ENCODE assay signal across 9 cellular contexts in the genomic region with DNA sequence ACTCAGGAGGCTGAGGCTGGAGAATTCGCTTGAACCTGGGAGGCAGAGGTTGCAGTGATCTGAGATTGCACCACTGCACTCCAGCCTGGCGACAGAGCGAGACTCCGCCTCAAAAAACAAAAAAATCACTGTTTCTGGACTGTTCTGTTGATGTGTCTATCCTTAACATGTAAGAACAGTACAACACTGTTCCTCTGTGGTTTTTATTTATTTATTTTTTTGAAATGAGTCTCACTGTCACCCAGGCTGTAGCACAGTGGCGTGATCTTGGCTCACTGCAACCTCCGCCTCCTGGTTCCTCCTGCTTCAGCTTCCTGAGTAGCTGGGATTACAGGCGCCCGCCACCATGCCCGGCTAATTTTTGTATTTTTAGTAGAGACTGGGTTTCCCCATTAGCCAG. TPM values are rescaled to one million over a fixed set of nuclear protein-coding genes. Genes with fewer than 3 reads are reported as not detected.
DNase-seq lines count a peak whose midpoint lies in the region; ATAC-seq and TF ChIP-seq lines count a peak whose summit lies in the region.
"Not testable (repeated sequence)": the region's sequence is repeated elsewhere in the genome, so short reads cannot be mapped to it uniquely, and the experiment has no call there.
"Had no signal": no experiment of that assay in that cellular context is flagged by ENCODE, and none has a peak within 500 bp of the region (broad histone marks: within the 10 kb centered on the region; RNA-seq: fewer than 3 reads in every experiment).

No MANE protein-coding gene starts in this region.

- DNase-seq in Calu3; IMR-90; central memory CD8-positive, alpha-beta T cell (ENCODE audit: low spot score in 2 of 2); trophoblast cell: not testable (repeated sequence)
- DNase-seq in activated CD4-positive, alpha-beta T cell treated with anti-CD3 and anti-CD28 coated beads, Interleukin-2, amount 10 ng/mL, durations not matched to agents 24 days and 14 days: peak; percentile 33
- DNase-seq in Right ventricle myocardium superior: peak; percentile 13

- not testable (repeated sequence) for H4K91ac ChIP-seq in IMR-90 (ENCODE audit: insufficient read depth, low read depth, low read length); trophoblast cell (ENCODE audit: low read depth, low read length)

- not testable (repeated sequence) for H2BK15ac ChIP-seq in IMR-90 (ENCODE audit: low read depth, low read length)

- H2AK9ac ChIP-seq in IMR-90 (replicated peaks; ENCODE audit: low read depth, low read length, poor library complexity): not testable (repeated sequence)

- not testable (repeated sequence) for H3K4me2 ChIP-seq in IMR-90 (ENCODE audit: low read depth, low read length); trophoblast cell (ENCODE audit: low read length)

- H3K56ac ChIP-seq in IMR-90 (ENCODE audit: extremely low read depth, insufficient read depth, low read length): not testable (repeated sequence)

- H3K4ac ChIP-seq in IMR-90 (ENCODE audit: low read depth, low read length): not testable (repeated sequence)
- peak overlapping the region; percentile 91 for H3K4ac ChIP-seq in trophoblast cell (ENCODE audit: low read depth, low read length)

- H2BK12ac ChIP-seq in trophoblast cell (ENCODE audit: low read length): not testable (repeated sequence)

- peak overlapping the region; percentile 50 for H3K27ac Mint-ChIP-seq in Calu3 (ENCODE audit: unreplicated experiment)
- not testable (repeated sequence) for H3K27ac Mint-ChIP-seq in activated CD4-positive, alpha-beta T cell treated with anti-CD3 and anti-CD28 coated beads, Interleukin-2, amount 10 ng/mL, durations not matched to agents 24 days and 14 days; activated naive CD8-positive, alpha-beta T cell
- peak overlapping the region; percentile 66 for H3K27ac Mint-ChIP-seq in central memory CD8-positive, alpha-beta T cell (ENCODE audit: low read depth)

- peak overlapping the region; percentile 32 for H3K4me3 Mint-ChIP-seq in Calu3 (ENCODE audit: low read depth, unreplicated experiment)
- H3K4me3 Mint-ChIP-seq in activated CD4-positive, alpha-beta T cell treated with anti-CD3 and anti-CD28 coated beads, Interleukin-2, amount 10 ng/mL, durations not matched to agents 24 days and 14 days: not testable (repeated sequence)
- peak overlapping the region; percentile 70 for H3K4me3 Mint-ChIP-seq in activated naive CD8-positive, alpha-beta T cell
- peak overlapping the region; percentile 16 for H3K4me3 Mint-ChIP-seq in central memory CD8-positive, alpha-beta T cell

- not testable (repeated sequence) for H3K27ac ChIP-seq in IMR-90 (ENCODE audit: insufficient read depth, low read length); trophoblast cell (ENCODE audit: low read depth, low read length)

- ATAC-seq in IMR-90 (ENCODE audit: low read depth): peak; percentile 40; the same call in 1 of the 2 replicates
- not testable (repeated sequence) for ATAC-seq in central memory CD8-positive, alpha-beta T cell (replicated peaks; ENCODE audit: extremely low read depth, poor library complexity, severe bottlenecking); Right ventricle myocardium superior (ENCODE audit: poor library complexity)

- BruUV-seq in Calu3 (replicated peaks; lab: Mats Ljungman, UMichigan); IMR-90 (replicated peaks; lab: Mats Ljungman, UMichigan): not testable (repeated sequence)

- in situ Hi-C loops in IMR-90 (cut with MboI; ENCODE audit: low sequenced_read_pairs): not testable (repeated sequence)

- not testable (repeated sequence) for H3K27me3 Mint-ChIP-seq in Calu3 (ENCODE audit: unreplicated experiment); activated CD4-positive, alpha-beta T cell treated with anti-CD3 and anti-CD28 coated beads, Interleukin-2, amount 10 ng/mL, durations not matched to agents 24 days and 14 days; activated naive CD8-positive, alpha-beta T cell; central memory CD8-positive, alpha-beta T cell

- not testable (repeated sequence) for H3K18ac ChIP-seq in IMR-90 (ENCODE audit: low read depth, low read length); trophoblast cell (ENCODE audit: low read length)

- H3K14ac ChIP-seq in IMR-90 (replicated peaks; ENCODE audit: low read depth, low read length); trophoblast cell (ENCODE audit: low read length): not testable (repeated sequence)

- not testable (repeated sequence) for H2BK120ac ChIP-seq in IMR-90 (ENCODE audit: low read depth, low read length); trophoblast cell (ENCODE audit: insufficient read depth, low read length, poor library complexity)

- not testable (repeated sequence) for H3K27me3 ChIP-seq in IMR-90 (ENCODE audit: control insufficient read depth, insufficient read depth, low read length); trophoblast cell (ENCODE audit: insufficient read depth, low read length)

- H2AK5ac ChIP-seq in IMR-90 (ENCODE audit: low read depth, low read length); trophoblast cell (ENCODE audit: low read length): not testable (repeated sequence)

- CTCF ChIA-PET in Calu3 (lab: Charles Lee); IMR-90 (lab: Yijun Ruan, JAX): not testable (repeated sequence)

- TF ChIP-seq POLR2A in IMR-90 (IDR thresholded peaks at IDR 0.05; ENCODE audit: low read depth, low read length): not testable (repeated sequence)

- TF ChIP-seq CTCF in Calu3 (IDR thresholded peaks at IDR 0.05; ENCODE audit: unreplicated experiment); IMR-90 (conservative IDR thresholded peaks at IDR 0.05; ENCODE audit: low read depth, low read length): not testable (repeated sequence)

- not testable (repeated sequence) for H2AFZ ChIP-seq in IMR-90 (replicated peaks; ENCODE audit: low read length, poor library complexity); trophoblast cell (ENCODE audit: insufficient read depth, low read length, poor library complexity)

- dilution Hi-C loops in IMR-90 (cut with HindIII; ENCODE audit: low sequenced_read_pairs, unreplicated experiment): not testable (repeated sequence)

- not testable (repeated sequence) for H3K4me1 ChIP-seq in IMR-90 (ENCODE audit: control insufficient read depth, insufficient read depth, low read length); trophoblast cell (ENCODE audit: control insufficient read depth in 1 of 2, insufficient read depth in 2 of 2, low read length in 2 of 2)

- WGBS in IMR-90 (ENCODE audit: extremely low coverage in 2 of 2, insufficient read length in 1 of 2), 2 experiments: 100% methylated on average over 1 of the region's 9 CpGs; no CpG with 5 or more reads in 1 of the 2 experiments
- no CpG with 5 or more reads among the region's 9 CpGs for WGBS in trophoblast cell (ENCODE audit: extremely low coverage, insufficient coverage, insufficient read length)

- not testable (repeated sequence) for H2BK20ac ChIP-seq in IMR-90 (ENCODE audit: low read depth, low read length)

- H3K36me3 Mint-ChIP-seq in Calu3 (ENCODE audit: insufficient read depth, unreplicated experiment): peaks cover 89% of the 10 kb centered on the region
- H3K36me3 Mint-ChIP-seq in activated CD4-positive, alpha-beta T cell treated with anti-CD3 and anti-CD28 coated beads, Interleukin-2, amount 10 ng/mL, durations not matched to agents 24 days and 14 days (ENCODE audit: low read depth): peaks cover 71% of the 10 kb centered on the region
- H3K36me3 Mint-ChIP-seq in activated naive CD8-positive, alpha-beta T cell: peaks cover 18% of the 10 kb centered on the region
- peaks cover 73% of the 10 kb centered on the region for H3K36me3 Mint-ChIP-seq in central memory CD8-positive, alpha-beta T cell (ENCODE audit: insufficient read depth)

- not testable (repeated sequence) for TF ChIP-seq RAD21 in IMR-90 (IDR thresholded peaks at IDR 0.05; ENCODE audit: low read length)

- not testable (repeated sequence) for H3K9ac ChIP-seq in IMR-90 (ENCODE audit: low read depth, low read length); trophoblast cell (ENCODE audit: low read length)

- not testable (repeated sequence) for H4K12ac ChIP-seq in trophoblast cell (ENCODE audit: low read depth, low read length)

- peaks cover 7 to 43% of the 10 kb centered on the region in 2 experiments for H3K79me1 ChIP-seq in IMR-90 (ENCODE audit: low read depth in 1 of 2, low read length in 2 of 2)
- H3K79me1 ChIP-seq in trophoblast cell (ENCODE audit: low read length): not testable (repeated sequence)

- H3K23ac ChIP-seq in IMR-90 (ENCODE audit: low read depth, low read length); trophoblast cell (ENCODE audit: low read length): not testable (repeated sequence)

- H3K36me3 ChIP-seq in IMR-90 (ENCODE audit: control insufficient read depth, insufficient read depth, low read length) (peaks cover 58% of the 10 kb centered on the region), trophoblast cell (ENCODE audit: control insufficient read depth in 1 of 2, insufficient read depth in 2 of 2, low read length in 2 of 2) (peaks cover 49 to 66% of the 10 kb centered on the region in 2 experiments)

- POLR2A ChIA-PET in IMR-90 (lab: Charles Lee; ENCODE audit: unreplicated experiment): not testable (repeated sequence)

- intact Hi-C loops in Calu3 (cut with micrococcal nuclease; ENCODE audit: unreplicated experiment): loop anchor here (10.0 kb wide), 1 partner anchor 606 kb away; a partner anchor contains a TSS
- intact Hi-C loops in IMR-90 (cut with micrococcal nuclease); activated CD4-positive, alpha-beta T cell treated with anti-CD3 and anti-CD28 coated beads, Interleukin-2, amount 10 ng/mL, durations not matched to agents 24 days and 14 days (cut with micrococcal nuclease); Right ventricle myocardium superior (cut with DNase I): not testable (repeated sequence)

- H3K9me1 ChIP-seq in IMR-90 (ENCODE audit: insufficient read depth, low read length): not testable (repeated sequence)

- H3K4me1 Mint-ChIP-seq in Calu3 (ENCODE audit: low read depth, unreplicated experiment): peaks cover 43% of the 10 kb centered on the region
- peaks cover 26% of the 10 kb centered on the region for H3K4me1 Mint-ChIP-seq in activated CD4-positive, alpha-beta T cell treated with anti-CD3 and anti-CD28 coated beads, Interleukin-2, amount 10 ng/mL, durations not matched to agents 24 days and 14 days
- peaks cover 59% of the 10 kb centered on the region for H3K4me1 Mint-ChIP-seq in activated naive CD8-positive, alpha-beta T cell (ENCODE audit: low read depth)
- H3K4me1 Mint-ChIP-seq in central memory CD8-positive, alpha-beta T cell: peaks cover 26% of the 10 kb centered on the region

- not testable (repeated sequence) for H3K9me3 ChIP-seq in IMR-90 (ENCODE audit: control insufficient read depth, insufficient read depth, low read length); trophoblast cell (ENCODE audit: insufficient read depth, low read depth, low read length)

- H3K4me3 ChIP-seq in IMR-90 (ENCODE audit: insufficient read depth, low read depth, low read length); trophoblast cell (ENCODE audit: low read depth, low read length): not testable (repeated sequence)

- H4K8ac ChIP-seq in IMR-90 (ENCODE audit: low read depth in 2 of 2, low read length in 2 of 2); trophoblast cell (ENCODE audit: low read depth, low read length): not testable (repeated sequence)

- not testable (repeated sequence) for H4K5ac ChIP-seq in IMR-90 (ENCODE audit: low read depth, low read length)

- H3K9me3 Mint-ChIP-seq in Calu3 (ENCODE audit: low read depth, unreplicated experiment); activated CD4-positive, alpha-beta T cell treated with anti-CD3 and anti-CD28 coated beads, Interleukin-2, amount 10 ng/mL, durations not matched to agents 24 days and 14 days; activated naive CD8-positive, alpha-beta T cell (ENCODE audit: low read depth); central memory CD8-positive, alpha-beta T cell: not testable (repeated sequence)

- H4K20me1 ChIP-seq in IMR-90 (ENCODE audit: insufficient read depth, low read length): peaks cover 82% of the 10 kb centered on the region

- H2BK5ac ChIP-seq in IMR-90 (ENCODE audit: low read depth, low read length, poor library complexity, severe bottlenecking); trophoblast cell (ENCODE audit: low read depth, low read length, poor library complexity): not testable (repeated sequence)

- H3K79me2 ChIP-seq in trophoblast cell (ENCODE audit: control insufficient read depth, insufficient read depth, low read length, poor library complexity): peaks cover 22% of the 10 kb centered on the region

RNA-seq across cellular contexts. Expression of a gene that starts 11.0 kb away (rescaled TPM):
- total RNA-seq in Calu3 (2022) (1,708 and 1,863 TPM in 2 replicates), IMR-90 (2012; rRNA removed) (856 and 1,596 TPM in 2 replicates), Right ventricle myocardium superior (342 TPM)
- 929 and 3,169 TPM in 2 replicates for polyA plus RNA-seq in IMR-90 (2012; rRNA removed)
- 105 and 178 TPM in 2 replicates for polyA plus RNA-seq in IMR-90 (2012; cell fraction: cytosol; rRNA removed)
- polyA plus RNA-seq in IMR-90 (2012; cell fraction: nucleus; rRNA removed; ENCODE audit: low replicate concordance): 29.5 and 252 TPM in 2 replicates
- total RNA-seq in activated CD4-positive, alpha-beta T cell treated with anti-CD3 and anti-CD28 coated beads, Interleukin-2, amount 10 ng/mL, durations not matched to agents 24 days and 14 days: 3,066 and 3,162 TPM in 2 replicates
- 1,500 and 1,549 TPM in 2 replicates for polyA plus RNA-seq in trophoblast cell (2013)

RNA-seq across cellular contexts. Expression of a gene that starts 20.8 kb away (rescaled TPM):
- 0.61 and 0.76 TPM in 2 replicates for total RNA-seq in Calu3 (2022)
- under 0.01 TPM in 1 of 2 replicates, not detected in the other for total RNA-seq in IMR-90 (2012; rRNA removed)
- 0.15 and 0.22 TPM in 2 replicates for polyA plus RNA-seq in IMR-90 (2012; rRNA removed)
- 0.11 TPM in 1 of 2 replicates, not detected in the other for polyA plus RNA-seq in IMR-90 (2012; cell fraction: cytosol; rRNA removed)
- 0.65 and 0.67 TPM in 2 replicates for polyA plus RNA-seq in IMR-90 (2012; cell fraction: nucleus; rRNA removed; ENCODE audit: low replicate concordance)
- total RNA-seq in activated CD4-positive, alpha-beta T cell treated with anti-CD3 and anti-CD28 coated beads, Interleukin-2, amount 10 ng/mL, durations not matched to agents 24 days and 14 days: 0.17 and 0.33 TPM in 2 replicates
- 5.8 TPM for total RNA-seq in Right ventricle myocardium superior
- polyA plus RNA-seq in trophoblast cell (2013): 8.7 and 10.3 TPM in 2 replicates
- total RNA-seq: M059J had no signal
- polyA plus RNA-seq: IgD-negative memory B cell had no signal
